Comparison of ENCODE assay signal across 32 cellular contexts in the genomic region with DNA sequence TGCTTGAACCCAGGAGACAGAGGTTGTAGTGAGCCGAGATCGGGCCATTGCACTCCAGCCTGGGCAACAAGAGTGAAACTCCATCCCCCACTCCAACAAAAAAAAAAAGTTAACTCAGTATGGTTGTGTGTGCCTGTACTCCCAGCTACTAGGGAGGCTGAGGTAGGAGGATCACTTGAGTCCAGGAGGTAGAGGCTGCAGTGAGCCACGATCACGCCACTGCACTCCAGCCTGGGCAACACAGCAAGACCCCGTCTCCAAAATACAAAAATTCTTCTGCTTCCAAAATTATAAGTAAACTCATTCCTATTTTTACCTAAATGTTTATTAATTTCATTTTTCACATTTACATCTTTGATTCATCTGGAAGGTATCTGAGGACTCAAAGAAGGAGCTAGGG. TPM values are rescaled to one million over a fixed set of nuclear protein-coding genes. Genes with fewer than 3 reads are reported as not detected.
"Had no signal": no experiment of that assay in that cellular context is flagged by ENCODE, and none has a peak within 500 bp of the region (broad histone marks: within the 10 kb centered on the region; RNA-seq: fewer than 3 reads in every experiment).

No MANE protein-coding gene starts in this region.

- H3K27ac ChIP-seq: brain microvascular endothelial cell, colonic mucosa, esophagus squamous epithelium, WERI-Rb-1 had no signal

- H3K27me3 ChIP-seq: brain microvascular endothelial cell, colonic mucosa had no signal

- H3K4me3 ChIP-seq: colonic mucosa, esophagus squamous epithelium had no signal

- FAIRE-seq: astrocyte, endometrium, endothelial cell of umbilical vein had no signal

- H3K36me3 ChIP-seq: brain microvascular endothelial cell, colonic mucosa, esophagus squamous epithelium, WERI-Rb-1 had no signal

- ATAC-seq: activated CD4-positive, alpha-beta T cell treated with anti-CD3 and anti-CD28 coated beads for 36 hours; activated CD8-positive, alpha-beta T cell treated with anti-CD3 and anti-CD28 coated beads, Interleukin-2, amount 10 ng/mL, durations not matched to agents 7 days and 5 days; activated naive CD4-positive, alpha-beta T cell treated with anti-CD3 and anti-CD28 coated beads, Interleukin-2, amount 50 U/mL, for 72 hours; activated T-cell treated with anti-CD3 and anti-CD28 coated beads, Interleukin-2, amount 50 U/mL, for 72 hours; T-helper 17 cell had no signal

- DNase-seq: activated CD4-positive, alpha-beta memory T cell treated with anti-CD3 and anti-CD28 coated beads for 36 hours; activated CD4-positive, alpha-beta T cell treated with anti-CD3 and anti-CD28 coated beads for 36 hours; activated CD4-positive, alpha-beta T cell treated with anti-CD3 and anti-CD28 coated beads, Interleukin-2, amount 10 ng/mL, durations not matched to agents 24 days and 14 days; activated CD4-positive, CD25-positive, alpha-beta regulatory T cell; activated CD4-positive, CD25-positive, alpha-beta regulatory T cell treated with anti-CD3 and anti-CD28 coated beads, Interleukin-2, amount 50 U/mL, for 72 hours; activated CD8-positive, alpha-beta memory T cell treated with anti-CD3 and anti-CD28 coated beads, Interleukin-2, amount 50 U/mL, for 48 hours; activated CD8-positive, alpha-beta T cell treated with anti-CD3 and anti-CD28 coated beads, Interleukin-2, amount 10 ng/mL, durations not matched to agents 7 days and 5 days; activated gamma-delta T cell; activated naive CD4-positive, alpha-beta T cell; activated naive CD4-positive, alpha-beta T cell treated with anti-CD3 and anti-CD28 coated beads, Interleukin-2, amount 10 ng/mL, durations not matched to agents 7 days and 5 days; activated naive CD8-positive, alpha-beta T cell treated with anti-CD3 and anti-CD28 coated beads, Interleukin-2, amount 10 ng/mL, durations not matched to agents 7 days and 5 days; activated T-cell treated with anti-CD3 and anti-CD28 coated beads for 4 hours; activated T-cell treated with anti-CD3 and anti-CD28 coated beads, Interleukin-2, amount 50 U/mL, for 24 hours; activated T-cell treated with anti-CD3 and anti-CD28 coated beads, Interleukin-2, amount 50 U/mL, for 72 hours; brain microvascular endothelial cell; caudate nucleus; colonic mucosa; effector CD8-positive, alpha-beta T cell; esophagus squamous epithelium; foreskin melanocyte; head of caudate nucleus; T-helper 1 cell; T-helper 17 cell; T1000 had no signal

- H3K4me1 ChIP-seq: colonic mucosa had no signal

- H3K9me3 ChIP-seq: colonic mucosa, esophagus squamous epithelium had no signal

RNA-seq across cellular contexts. Expression of a gene that starts 14.4 kb away (rescaled TPM):
- total RNA-seq: activated CD4-positive, alpha-beta T cell treated with anti-CD3 and anti-CD28 coated beads for 36 hours; activated CD4-positive, alpha-beta T cell treated with anti-CD3 and anti-CD28 coated beads, Interleukin-2, amount 10 ng/mL, durations not matched to agents 24 days and 14 days; activated CD8-positive, alpha-beta T cell treated with anti-CD3 and anti-CD28 coated beads, Interleukin-2, amount 10 ng/mL, durations not matched to agents 7 days and 5 days; activated naive CD4-positive, alpha-beta T cell treated with anti-CD3 and anti-CD28 coated beads, Interleukin-2, amount 50 U/mL, for 72 hours; T-helper 17 cell had no signal

RNA-seq across cellular contexts. Expression of a gene that starts 28.2 kb away (rescaled TPM):
- total RNA-seq: activated CD4-positive, alpha-beta memory T cell treated with anti-CD3 and anti-CD28 coated beads for 36 hours; activated CD4-positive, alpha-beta T cell treated with anti-CD3 and anti-CD28 coated beads for 36 hours; activated CD4-positive, alpha-beta T cell treated with anti-CD3 and anti-CD28 coated beads, Interleukin-2, amount 10 ng/mL, durations not matched to agents 24 days and 14 days; activated CD8-positive, alpha-beta memory T cell treated with anti-CD3 and anti-CD28 coated beads for 36 hours; activated naive CD4-positive, alpha-beta T cell treated with anti-CD3 and anti-CD28 coated beads, Interleukin-2, amount 50 U/mL, for 72 hours; activated T-cell treated with anti-CD3 and anti-CD28 coated beads, Interleukin-2, amount 50 U/mL, for 72 hours; dermis microvascular lymphatic vessel endothelial cell; endothelial cell of umbilical vein; esophagus squamous epithelium had no signal
- polyA plus RNA-seq: endothelial cell of umbilical vein, esophagus had no signal

RNA-seq across cellular contexts. Expression of a gene that starts 38.7 kb away (rescaled TPM):
- total RNA-seq: activated CD4-positive, alpha-beta T cell treated with anti-CD3 and anti-CD28 coated beads, Interleukin-2, amount 10 ng/mL, durations not matched to agents 24 days and 14 days had no signal
- polyA plus RNA-seq: endothelial cell of umbilical vein had no signal

RNA-seq across cellular contexts. Expression of a gene that starts 43.6 kb away (rescaled TPM):
- total RNA-seq: activated CD4-positive, alpha-beta memory T cell treated with anti-CD3 and anti-CD28 coated beads for 36 hours; activated CD4-positive, alpha-beta T cell treated with anti-CD3 and anti-CD28 coated beads for 36 hours; activated CD4-positive, alpha-beta T cell treated with anti-CD3 and anti-CD28 coated beads, Interleukin-2, amount 10 ng/mL, durations not matched to agents 24 days and 14 days; activated CD8-positive, alpha-beta memory T cell treated with anti-CD3 and anti-CD28 coated beads for 36 hours; activated CD8-positive, alpha-beta T cell treated with anti-CD3 and anti-CD28 coated beads, Interleukin-2, amount 10 ng/mL, durations not matched to agents 7 days and 5 days; activated naive CD4-positive, alpha-beta T cell treated with anti-CD3 and anti-CD28 coated beads, Interleukin-2, amount 50 U/mL, for 72 hours; activated naive CD8-positive, alpha-beta T cell treated with anti-CD3 and anti-CD28 coated beads, Interleukin-2, amount 10 ng/mL, durations not matched to agents 7 days and 5 days; activated T-cell treated with anti-CD3 and anti-CD28 coated beads, Interleukin-2, amount 50 U/mL, for 72 hours; T-helper 17 cell had no signal
